31 cellular contexts compared by ENCODE assay signal in the genomic region with DNA sequence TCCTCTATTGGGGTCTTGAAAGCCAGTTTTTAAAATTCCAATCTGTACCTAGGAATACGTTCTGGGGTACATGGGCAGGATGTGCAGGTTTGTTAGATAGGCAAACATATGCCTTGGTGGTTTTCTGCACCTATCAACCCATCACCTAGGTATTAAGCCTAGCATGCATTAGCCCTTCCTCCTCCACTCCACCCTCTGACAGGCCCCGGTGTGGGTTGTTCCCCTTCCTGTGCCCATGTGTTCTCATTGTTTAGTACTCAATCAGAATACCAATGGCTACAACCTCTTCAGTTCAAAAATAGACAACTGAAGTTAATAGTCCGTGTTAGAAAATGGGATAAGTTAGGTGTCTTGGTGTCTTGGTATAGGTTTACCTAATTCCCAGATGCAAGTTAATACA. TPM values are rescaled to one million over a fixed set of nuclear protein-coding genes. Genes with fewer than 3 reads are reported as not detected.
"Had no signal": no experiment of that assay in that cellular context is flagged by ENCODE, and none has a peak within 500 bp of the region (broad histone marks: within the 10 kb centered on the region; RNA-seq: fewer than 3 reads in every experiment).

No MANE protein-coding gene starts in this region.

- H3K4me1 ChIP-seq: esophagus muscularis mucosa, foreskin keratinocyte, heart right ventricle, lower lobe of right lung, psoas muscle, sigmoid colon, stomach, thyroid gland, vagina had no signal

- H3K27ac Mint-ChIP-seq: natural killer cell; stimulated activated effector memory CD8-positive, alpha-beta T cell treated with anti-CD3 and anti-CD28 coated beads, Interleukin-12 subunit alpha, Interleukin-12 subunit beta, amount 100 ng/mL, for 72 hours had no signal

- H3K27me3 ChIP-seq: foreskin keratinocyte, ovary, sigmoid colon, stomach, thyroid gland, vagina had no signal

- H3K4me3 Mint-ChIP-seq: natural killer cell; stimulated activated effector memory CD8-positive, alpha-beta T cell treated with anti-CD3 and anti-CD28 coated beads, Interleukin-12 subunit alpha, Interleukin-12 subunit beta, amount 100 ng/mL, for 72 hours had no signal

- H3K27ac ChIP-seq: esophagus muscularis mucosa, foreskin keratinocyte, heart right ventricle, lower lobe of right lung, ovary, psoas muscle, sigmoid colon, stomach, thyroid gland, vagina had no signal

- H3K4me3 ChIP-seq: esophagus muscularis mucosa, heart right ventricle, lower lobe of right lung, ovary, psoas muscle, sigmoid colon, stomach, thyroid gland, vagina had no signal

- DNase-seq: dermis blood vessel endothelial cell; effector memory CD4-positive, alpha-beta T cell; foreskin keratinocyte; glutamatergic neuron; heart right ventricle; hippocampal formation; left ventricle myocardium superior; lower lobe of right lung; natural killer cell; occipital lobe; ovary; posterior cingulate gyrus; psoas muscle; right cardiac atrium; sigmoid colon; stimulated activated CD4-positive, alpha-beta T cell treated with anti-CD3 and anti-CD28 coated beads, Interleukin-2, amount 100 ng/mL, for 24 hours; stimulated activated CD4-positive, alpha-beta T cell treated with anti-CD3 and anti-CD28 coated beads, Interleukin-4, amount 100 ng/mL, for 24 hours; stimulated activated naive CD4-positive, alpha-beta T cell treated with Interleukin-2 at 50 U/mL for 16 hours; stomach; thyroid gland; trophoblast cell had no signal

- H3K9me3 ChIP-seq: esophagus muscularis mucosa, heart right ventricle, lower lobe of right lung, ovary, psoas muscle, sigmoid colon, stomach, thyroid gland, vagina had no signal

- ATAC-seq: foreskin keratinocyte; heart right ventricle; left ventricle myocardium superior; lower lobe of right lung; natural killer cell; psoas muscle; right cardiac atrium; stimulated activated effector memory CD8-positive, alpha-beta T cell treated with anti-CD3 and anti-CD28 coated beads, Interleukin-12 subunit alpha, Interleukin-12 subunit beta, amount 100 ng/mL, for 72 hours had no signal

- H3K36me3 ChIP-seq: esophagus muscularis mucosa, heart right ventricle, lower lobe of right lung, ovary, sigmoid colon, stomach, thyroid gland, vagina had no signal

- H3K36me3 Mint-ChIP-seq: natural killer cell; stimulated activated effector memory CD8-positive, alpha-beta T cell treated with anti-CD3 and anti-CD28 coated beads, Interleukin-12 subunit alpha, Interleukin-12 subunit beta, amount 100 ng/mL, for 72 hours had no signal

- H3K9me3 Mint-ChIP-seq: natural killer cell; stimulated activated effector memory CD8-positive, alpha-beta T cell treated with anti-CD3 and anti-CD28 coated beads, Interleukin-12 subunit alpha, Interleukin-12 subunit beta, amount 100 ng/mL, for 72 hours had no signal

- H3K4me1 Mint-ChIP-seq: natural killer cell; stimulated activated effector memory CD8-positive, alpha-beta T cell treated with anti-CD3 and anti-CD28 coated beads, Interleukin-12 subunit alpha, Interleukin-12 subunit beta, amount 100 ng/mL, for 72 hours had no signal

RNA-seq across cellular contexts. Expression of a gene that starts 3.4 kb away (rescaled TPM):
- total RNA-seq: endothelial cell of umbilical vein, epithelial cell of proximal tubule, fibroblast of lung, foreskin keratinocyte, mononuclear cell, natural killer cell, psoas muscle, renal cortical epithelial cell, sigmoid colon, ureter had no signal
- polyA plus RNA-seq: endothelial cell of umbilical vein, fibroblast of lung, foreskin keratinocyte, keratinocyte had no signal

RNA-seq across cellular contexts. Expression of a gene that starts 41.2 kb away (rescaled TPM):
- total RNA-seq: mononuclear cell, natural killer cell had no signal
